Comparison of ENCODE assay signal across 8 cellular contexts in genomic region chr2:109613922-109614714, GRCh38. TPM values are rescaled to one million over a fixed set of nuclear protein-coding genes. Genes with fewer than 3 reads are reported as not detected.
A peak's percentile ranks its signal among the peaks of the same experiment; 100 is the strongest.
DNase-seq lines count a peak whose midpoint lies in the region; ATAC-seq and TF ChIP-seq lines count a peak whose summit lies in the region.

SEPTIN10 (minus strand) TSS chr2:109613966; CDS start chr2:109613827, 139 bp downstream.
SOWAHC (plus strand) TSS chr2:109614364; CDS start chr2:109614490, 126 bp downstream.

- H3K27ac Mint-ChIP-seq in IgD-negative memory B cell = peak within 1 kb of the TSS in 2 of 3 donors; percentile 35 to 73
- peak within 1 kb of the TSS; percentile 51 for H3K27ac Mint-ChIP-seq in activated naive CD8-positive, alpha-beta T cell treated with anti-CD3 and anti-CD28 coated beads, Interleukin-2, amount 10 ng/mL, durations not matched to agents 7 days and 5 days

- H3K4me1 ChIP-seq in osteoblast (ENCODE audit: insufficient read depth, low read length) (peaks cover 38% of the 10 kb centered on the region), suprapubic skin (peaks cover 66% of the 10 kb centered on the region)

- ATAC-seq in GM21526 (IDR thresholded peaks at IDR 0.05; ENCODE audit: low FRiP score, unreplicated experiment) = peak; percentile 77
- ATAC-seq in activated naive CD8-positive, alpha-beta T cell treated with anti-CD3 and anti-CD28 coated beads, Interleukin-2, amount 10 ng/mL, durations not matched to agents 7 days and 5 days (ENCODE audit: low read depth) = peak; percentile 88
- peak; percentile 98 for ATAC-seq in Right ventricle myocardium inferior

- H3K9me3 Mint-ChIP-seq in IgD-negative memory B cell = peaks cover 0 to 3% (median 2%) of the 10 kb centered on the region in 3 donors
- no peaks in the 10 kb centered on the region for H3K9me3 Mint-ChIP-seq in activated naive CD8-positive, alpha-beta T cell treated with anti-CD3 and anti-CD28 coated beads, Interleukin-2, amount 10 ng/mL, durations not matched to agents 7 days and 5 days

- TF ChIP-seq CTCF in osteoblast (IDR thresholded peaks at IDR 0.05; ENCODE audit: extremely low read depth, low read depth, low read length) (no peak), suprapubic skin (IDR thresholded peaks at IDR 0.05) (no peak)

- H3K27me3 Mint-ChIP-seq in IgD-negative memory B cell = peaks cover 45% of the 10 kb centered on the region
- peaks cover 79% of the 10 kb centered on the region for H3K27me3 Mint-ChIP-seq in activated naive CD8-positive, alpha-beta T cell treated with anti-CD3 and anti-CD28 coated beads, Interleukin-2, amount 10 ng/mL, durations not matched to agents 7 days and 5 days

- H3K27ac ChIP-seq in osteoblast (ENCODE audit: low read depth, low read length) (peak within 1 kb of the TSS; percentile 92), suprapubic skin (peak within 1 kb of the TSS; percentile 99)

- H3K27me3 ChIP-seq in osteoblast (ENCODE audit: insufficient read depth, low read length) (no peaks in the 10 kb centered on the region), suprapubic skin (no peaks in the 10 kb centered on the region)

- peaks cover 6 to 7% (median 6%) of the 10 kb centered on the region in 3 donors for H3K4me1 Mint-ChIP-seq in IgD-negative memory B cell
- H3K4me1 Mint-ChIP-seq in activated naive CD8-positive, alpha-beta T cell treated with anti-CD3 and anti-CD28 coated beads, Interleukin-2, amount 10 ng/mL, durations not matched to agents 7 days and 5 days = peaks cover 8% of the 10 kb centered on the region

- POLR2A ChIA-PET in activated naive CD8-positive, alpha-beta T cell treated with anti-CD3 and anti-CD28 coated beads, Interleukin-2, amount 10 ng/mL, durations not matched to agents 7 days and 5 days (lab: Charles Lee) = interaction anchor here (1.2 kb wide), 1 partner anchor 12 kb away, joined by 4 read pairs; no protein-coding TSS in a partner anchor

- WGBS in suprapubic skin = 0% methylated on average over 2 of the region's 104 CpGs

- H3K9me3 ChIP-seq in osteoblast (ENCODE audit: low read depth, low read length) = no peaks in the 10 kb centered on the region
- H3K9me3 ChIP-seq in suprapubic skin = no peaks in the 10 kb centered on the region

- TF ChIP-seq EP300 in suprapubic skin (IDR thresholded peaks at IDR 0.05) = peak; percentile 15

- intact Hi-C loops in Right ventricle myocardium inferior (cut with DNase I) = loop anchor here (2.0 to 5.0 kb wide), 2 partner anchors 52 to 77 kb away; no protein-coding TSS in a partner anchor

- peak within 1 kb of the TSS; percentile 76 for H2AFZ ChIP-seq in osteoblast (ENCODE audit: low read length)

- DNase-seq in COLO668 (lab: John Stamatoyannopoulos, UW; ENCODE audit: unreplicated experiment) = peak; percentile 93
- DNase-seq in SKM-1 (lab: John Stamatoyannopoulos, UW; ENCODE audit: unreplicated experiment) = peak; percentile 84
- DNase-seq in activated naive CD8-positive, alpha-beta T cell treated with anti-CD3 and anti-CD28 coated beads, Interleukin-2, amount 10 ng/mL, durations not matched to agents 7 days and 5 days = peak; percentile 88
- peak; percentile 98 for DNase-seq in Right ventricle myocardium inferior (ENCODE audit: missing footprints)
- DNase-seq in osteoblast (ENCODE audit: insufficient read length, low spot score, missing footprints) = peak; percentile 99
- DNase-seq in suprapubic skin (ENCODE audit: low spot score in 2 of 2) = peak; percentile 96 to 97

- peak within 1 kb of the TSS; percentile 88 for H3K4me3 ChIP-seq in osteoblast (ENCODE audit: insufficient read depth, low read length)
- H3K4me3 ChIP-seq in suprapubic skin = peak within 1 kb of the TSS; percentile 84

- peak; percentile 57 to 74 for TF ChIP-seq POLR2A in suprapubic skin (IDR thresholded peaks at IDR 0.05)

- H3K79me2 ChIP-seq in osteoblast (ENCODE audit: insufficient read depth, low read length) = peaks cover 61% of the 10 kb centered on the region

- peak within 1 kb of the TSS; percentile 71 to 81 (median 78) for H3K4me3 Mint-ChIP-seq in IgD-negative memory B cell
- H3K4me3 Mint-ChIP-seq in activated naive CD8-positive, alpha-beta T cell treated with anti-CD3 and anti-CD28 coated beads, Interleukin-2, amount 10 ng/mL, durations not matched to agents 7 days and 5 days = peak within 1 kb of the TSS; percentile 80

- H3K36me3 ChIP-seq in osteoblast (ENCODE audit: insufficient read depth, low read length) (no peaks in the 10 kb centered on the region), suprapubic skin (no peaks in the 10 kb centered on the region)

- peaks cover 2% of the 10 kb centered on the region for H3K36me3 Mint-ChIP-seq in IgD-negative memory B cell
- peaks cover 2% of the 10 kb centered on the region for H3K36me3 Mint-ChIP-seq in activated naive CD8-positive, alpha-beta T cell treated with anti-CD3 and anti-CD28 coated beads, Interleukin-2, amount 10 ng/mL, durations not matched to agents 7 days and 5 days

- H3K4me2 ChIP-seq in osteoblast (ENCODE audit: insufficient read depth, low read length) = peak within 1 kb of the TSS; percentile 87

- H4K20me1 ChIP-seq in osteoblast (ENCODE audit: insufficient read depth, low read length) = peaks cover 16% of the 10 kb centered on the region

RNA-seq across cellular contexts. Expression of gene SEPTIN10, which starts in this region (rescaled TPM):
- 0.71 TPM for polyA plus RNA-seq in IgD-negative memory B cell
- total RNA-seq in activated naive CD8-positive, alpha-beta T cell treated with anti-CD3 and anti-CD28 coated beads, Interleukin-2, amount 10 ng/mL, durations not matched to agents 7 days and 5 days = under 1 TPM; 0.31 to 0.61 TPM
- total RNA-seq in Right ventricle myocardium inferior (56.2 TPM), osteoblast (101 and 107 TPM in 2 replicates), suprapubic skin (100 to 1,000 TPM in 3 of 4 donors, 10 to 100 TPM in 1; 92.7 to 152 (median 110) TPM)

RNA-seq across cellular contexts. Expression of gene SOWAHC, which starts in this region (rescaled TPM):
- polyA plus RNA-seq in IgD-negative memory B cell = not detected
- total RNA-seq in activated naive CD8-positive, alpha-beta T cell treated with anti-CD3 and anti-CD28 coated beads, Interleukin-2, amount 10 ng/mL, durations not matched to agents 7 days and 5 days = under 1 TPM; 0.11 to 0.17 TPM
- total RNA-seq in Right ventricle myocardium inferior = 2.5 TPM
- total RNA-seq in osteoblast = 14.7 and 17.7 TPM in 2 replicates
- total RNA-seq in suprapubic skin = 10 to 100 TPM; 42.8 to 59.7 (median 57.1) TPM

Comparison
In these comparisons a context has a peak if more than half of its experiments do, and no peak if none do; other contexts are left out.
1. Peak in every context shown above with its lines: DNase-seq, ATAC-seq, H3K4me3 ChIP-seq and H3K27ac ChIP-seq.
2. RNA of gene SEPTIN10 (total RNA-seq): 92.7 to 152 TPM in suprapubic skin, 101 to 107 TPM in osteoblast and 56.2 TPM in Right ventricle myocardium inferior (single experiment); 0.31 to 0.61 TPM in activated naive CD8-positive, alpha-beta T cell treated with anti-CD3 and anti-CD28 coated beads, Interleukin-2, amount 10 ng/mL, durations not matched to agents 7 days and 5 days; every median in the first group is over 10 times any median in the second.
3. Peak in DNase-seq and ATAC-seq in activated naive CD8-positive, alpha-beta T cell treated with anti-CD3 and anti-CD28 coated beads, Interleukin-2, amount 10 ng/mL, durations not matched to agents 7 days and 5 days; RNA of the genes that start here not detected or under 1 TPM.